12 cellular contexts compared by ENCODE assay signal in genomic region chr10:78964274-78964951, GRCh38.
DNase-seq lines count a peak whose midpoint lies in the region; TF ChIP-seq lines count a peak whose summit lies in the region.
"Had no signal": no experiment of that assay in that cellular context is flagged by ENCODE, and none has a peak within 500 bp of the region (broad histone marks: within the 10 kb centered on the region; RNA-seq: fewer than 3 reads in every experiment).

No MANE protein-coding gene starts in this region.

- H3K23ac ChIP-seq in trophoblast cell (ENCODE audit: low read length) = no peak overlapping the region

- peaks cover 11% of the 10 kb centered on the region for H3K79me1 ChIP-seq in trophoblast cell (ENCODE audit: low read length)

- no peaks in the 10 kb centered on the region for H3K79me2 ChIP-seq in trophoblast cell (ENCODE audit: control insufficient read depth, insufficient read depth, low read length, poor library complexity)

- WGBS in trophoblast cell (ENCODE audit: extremely low coverage, insufficient coverage, insufficient read length) = no CpG with 5 or more reads among the region's 5 CpGs

- H3K18ac ChIP-seq in trophoblast cell (ENCODE audit: low read length) = peak overlapping the region; percentile 64

- H4K12ac ChIP-seq in trophoblast cell (ENCODE audit: low read depth, low read length) = no peak overlapping the region

- POLR2A ChIA-PET in RWPE1 (lab: Yijun Ruan, JAX; ENCODE audit: low non-redundant PET) = interaction anchor here (1.3 kb wide), 1 partner anchor 9 kb away, joined by 3 read pairs; no protein-coding TSS in a partner anchor

- H3K4me2 ChIP-seq in trophoblast cell (ENCODE audit: low read length) = no peak overlapping the region

- DNase-seq in H4 (ENCODE audit: low spot score) (peak; percentile 19), RWPE1 (ENCODE audit: low spot score) (no peak), epithelial cell of proximal tubule (ENCODE audit: low read depth) (no peak), trophoblast cell (no peak), NCI-H1436 (lab: John Stamatoyannopoulos, UW) (no peak), SHP77 (lab: John Stamatoyannopoulos, UW) (no peak)
- DNase-seq in stimulated activated naive CD4-positive, alpha-beta T cell (lab: John Stamatoyannopoulos, UW) = no peak
- no peak for DNase-seq in stimulated activated CD4-positive, alpha-beta T cell treated with anti-CD3 and anti-CD28 coated beads, Interleukin-4, amount 100 ng/mL, for 1 hour
- DNase-seq: GF-D8; NCI-H2227 treated with DMSO at 0.1 percent for 48 hours; stimulated activated CD4-positive, alpha-beta T cell treated with anti-CD3 and anti-CD28 coated beads, Interleukin-2, amount 100 ng/mL, for 24 hours had no signal

- H2AK5ac ChIP-seq in trophoblast cell (ENCODE audit: low read length) = peak overlapping the region; percentile 27

- H3K9ac ChIP-seq in trophoblast cell (ENCODE audit: low read length) = no peak overlapping the region
- H3K9ac ChIP-seq: BLaER1 treated with 17β-estradiol and CSF1 and Interleukin-3, amounts not matched to agents 10 nM and 100 nM had no signal

- H3K27me3 ChIP-seq in trophoblast cell (ENCODE audit: insufficient read depth, low read length) = no peaks in the 10 kb centered on the region

- H3K4me3 ChIP-seq in epithelial cell of proximal tubule (ENCODE audit: low read depth, low read length) (no peak overlapping the region), trophoblast cell (ENCODE audit: low read depth, low read length) (peak overlapping the region; percentile 14)
- H3K4me3 ChIP-seq: BLaER1 treated with 17β-estradiol and CSF1 and Interleukin-3, amounts not matched to agents 10 nM and 100 nM had no signal

- peak overlapping the region; percentile 15 for H2BK120ac ChIP-seq in trophoblast cell (ENCODE audit: insufficient read depth, low read length, poor library complexity)

- H3K27ac ChIP-seq in RWPE1 (peak overlapping the region; percentile 80), trophoblast cell (ENCODE audit: low read depth, low read length) (no peak overlapping the region)
- H3K27ac ChIP-seq: BLaER1 treated with 17β-estradiol and CSF1 and Interleukin-3, amounts not matched to agents 10 nM and 100 nM had no signal

- H4K8ac ChIP-seq in trophoblast cell (ENCODE audit: low read depth, low read length) = no peak overlapping the region

- no peak overlapping the region for H2AFZ ChIP-seq in trophoblast cell (ENCODE audit: insufficient read depth, low read length, poor library complexity)

- no peak overlapping the region for H2BK5ac ChIP-seq in trophoblast cell (ENCODE audit: low read depth, low read length, poor library complexity)

- TF ChIP-seq CTCF in RWPE1 (conservative IDR thresholded peaks at IDR 0.05; ENCODE audit: low read depth) (no peak), epithelial cell of proximal tubule (conservative IDR thresholded peaks at IDR 0.05; ENCODE audit: low read depth, low read length) (peak; percentile 29)

- CTCF ChIA-PET in RWPE1 (lab: Yijun Ruan, JAX) = interaction anchor here (0.5 to 0.7 kb wide), 3 partner anchors 10 to 54 kb away, joined by 3 read pairs; no protein-coding TSS in a partner anchor

- no peak overlapping the region for H3K4ac ChIP-seq in trophoblast cell (ENCODE audit: low read depth, low read length)

- H2BK12ac ChIP-seq in trophoblast cell (ENCODE audit: low read length) = peak overlapping the region; percentile 28

- peak overlapping the region; percentile 0 for H4K91ac ChIP-seq in trophoblast cell (ENCODE audit: low read depth, low read length)

- peaks cover 20 to 31% of the 10 kb centered on the region in 2 experiments for H3K4me1 ChIP-seq in trophoblast cell (ENCODE audit: control insufficient read depth in 1 of 2, insufficient read depth in 2 of 2, low read length in 2 of 2)

- no peaks in the 10 kb centered on the region for H3K9me3 ChIP-seq in trophoblast cell (ENCODE audit: insufficient read depth, low read depth, low read length)
- H3K9me3 ChIP-seq: BLaER1 treated with 17β-estradiol and CSF1 and Interleukin-3, amounts not matched to agents 10 nM and 100 nM had no signal

- no peaks in the 10 kb centered on the region for H3K36me3 ChIP-seq in trophoblast cell (ENCODE audit: control insufficient read depth in 1 of 2, insufficient read depth in 2 of 2, low read length in 2 of 2)
- H3K36me3 ChIP-seq: BLaER1 treated with 17β-estradiol and CSF1 and Interleukin-3, amounts not matched to agents 10 nM and 100 nM had no signal

- peak overlapping the region; percentile 0 for H3K14ac ChIP-seq in trophoblast cell (ENCODE audit: low read length)
